Comparison of ENCODE assay signal across 28 cellular contexts in genomic region chr3:52568066-52568465, GRCh38.
"Had no signal": no experiment of that assay in that cellular context is flagged by ENCODE, and none has a peak within 500 bp of the region (broad histone marks: within the 10 kb centered on the region; RNA-seq: fewer than 3 reads in every experiment).

No MANE protein-coding gene starts in this region.

- H3K27me3 Mint-ChIP-seq: activated CD8-positive, alpha-beta T cell treated with anti-CD3 and anti-CD28 coated beads for 36 hours; activated T-helper 17 cell treated with anti-CD3 and anti-CD28 coated beads, Interleukin-2, amount 50 U/mL, for 72 hours; dendritic cell treated with granulocyte-macrophage colony-stimulating factor and Interleukin-4, amounts not matched to agents 40 ng/mL and 50 ng/mL, for 4 days; naive B cell; stimulated activated naive B cell treated with anti-CD40 and anti-IgM and Interleukin-4, amounts not matched to agents 10 μg/mL and 1 μg/mL and 100 μg/mL, for 72 hours had no signal

- H3K27ac Mint-ChIP-seq: activated CD8-positive, alpha-beta T cell treated with anti-CD3 and anti-CD28 coated beads for 36 hours; activated T-helper 17 cell treated with anti-CD3 and anti-CD28 coated beads, Interleukin-2, amount 50 U/mL, for 72 hours; dendritic cell treated with granulocyte-macrophage colony-stimulating factor and Interleukin-4, amounts not matched to agents 40 ng/mL and 50 ng/mL, for 4 days; stimulated activated naive B cell treated with anti-CD40 and anti-IgM and Interleukin-4, amounts not matched to agents 10 μg/mL and 1 μg/mL and 100 μg/mL, for 72 hours; WTC11 had no signal

- H3K4me1 ChIP-seq: breast epithelium, esophagus squamous epithelium, pancreas, right atrium auricular region, stomach, suprapubic skin, tibial artery had no signal

- H3K4me1 Mint-ChIP-seq: activated T-helper 17 cell treated with anti-CD3 and anti-CD28 coated beads, Interleukin-2, amount 50 U/mL, for 72 hours; naive B cell; stimulated activated naive B cell treated with anti-CD40 and anti-IgM and Interleukin-4, amounts not matched to agents 10 μg/mL and 1 μg/mL and 100 μg/mL, for 72 hours; WTC11 had no signal

- ATAC-seq: activated CD8-positive, alpha-beta T cell treated with anti-CD3 and anti-CD28 coated beads for 36 hours; activated naive CD4-positive, alpha-beta T cell treated with anti-CD3 and anti-CD28 coated beads, Interleukin-2, amount 50 U/mL, for 72 hours; activated T-cell treated with anti-CD3 and anti-CD28 coated beads, Interleukin-2, amount 50 U/mL, for 4 hours; activated T-helper 17 cell treated with anti-CD3 and anti-CD28 coated beads, Interleukin-2, amount 50 U/mL, for 72 hours; heart right ventricle; pancreas; psoas muscle; stimulated activated naive B cell treated with anti-CD40 and anti-IgM and Interleukin-4, amounts not matched to agents 10 μg/mL and 1 μg/mL and 100 μg/mL, for 72 hours; WTC11 had no signal

- H3K36me3 Mint-ChIP-seq: naive B cell had no signal

- DNase-seq: activated CD4-positive, alpha-beta T cell treated with anti-CD3 and anti-CD28 coated beads, Interleukin-2, amount 50 U/mL, for 1 hour; activated CD8-positive, alpha-beta T cell treated with anti-CD3 and anti-CD28 coated beads for 36 hours; activated gamma-delta T cell treated with Interleukin-2 at 50 U/mL for 16 hours; activated T-cell treated with anti-CD3 and anti-CD28 coated beads, Interleukin-2, amount 50 U/mL, for 4 hours; central memory CD4-positive, alpha-beta T cell; effector CD4-positive, alpha-beta T cell; esophagus squamous epithelium; foreskin melanocyte; heart right ventricle; kidney glomerular epithelial cell; left ventricle myocardium inferior; naive B cell; pancreas; psoas muscle; stimulated activated CD4-positive, alpha-beta T cell treated with anti-CD3 and anti-CD28 coated beads, Interleukin-1b, Interleukin-23, amount 100 ng/mL, for 48 hours; stimulated activated naive B cell treated with anti-CD40 and anti-IgM and Interleukin-4, amounts not matched to agents 10 μg/mL and 1 μg/mL and 100 μg/mL, for 72 hours; stomach; T1000; tibial artery had no signal

- H3K27me3 ChIP-seq: breast epithelium, esophagus squamous epithelium, heart right ventricle, pancreas, right atrium auricular region, stomach, suprapubic skin, tibial artery had no signal

- H3K4me3 Mint-ChIP-seq: activated CD8-positive, alpha-beta T cell treated with anti-CD3 and anti-CD28 coated beads for 36 hours; activated T-cell treated with anti-CD3 and anti-CD28 coated beads, Interleukin-2, amount 50 U/mL, for 4 hours; activated T-helper 17 cell treated with anti-CD3 and anti-CD28 coated beads, Interleukin-2, amount 50 U/mL, for 72 hours; dendritic cell treated with granulocyte-macrophage colony-stimulating factor and Interleukin-4, amounts not matched to agents 40 ng/mL and 50 ng/mL, for 4 days; naive B cell; stimulated activated naive B cell treated with anti-CD40 and anti-IgM and Interleukin-4, amounts not matched to agents 10 μg/mL and 1 μg/mL and 100 μg/mL, for 72 hours; WTC11 had no signal

- H3K36me3 ChIP-seq: breast epithelium had no signal

- H3K27ac ChIP-seq: breast epithelium, epithelial cell of prostate, esophagus squamous epithelium, heart right ventricle, left ventricle myocardium inferior, pancreas, psoas muscle, right atrium auricular region, stomach, suprapubic skin, tibial artery had no signal

- H3K9me3 ChIP-seq: breast epithelium, esophagus squamous epithelium, heart right ventricle, left ventricle myocardium inferior, pancreas, psoas muscle, right atrium auricular region, stomach, suprapubic skin, tibial artery had no signal

- H3K4me3 ChIP-seq: breast epithelium, esophagus squamous epithelium, heart right ventricle, left ventricle myocardium inferior, pancreas, psoas muscle, right atrium auricular region, smooth muscle cell, stomach, suprapubic skin, tibial artery had no signal
